Comparison of ENCODE assay signal across 8 cellular contexts in the genomic region with DNA sequence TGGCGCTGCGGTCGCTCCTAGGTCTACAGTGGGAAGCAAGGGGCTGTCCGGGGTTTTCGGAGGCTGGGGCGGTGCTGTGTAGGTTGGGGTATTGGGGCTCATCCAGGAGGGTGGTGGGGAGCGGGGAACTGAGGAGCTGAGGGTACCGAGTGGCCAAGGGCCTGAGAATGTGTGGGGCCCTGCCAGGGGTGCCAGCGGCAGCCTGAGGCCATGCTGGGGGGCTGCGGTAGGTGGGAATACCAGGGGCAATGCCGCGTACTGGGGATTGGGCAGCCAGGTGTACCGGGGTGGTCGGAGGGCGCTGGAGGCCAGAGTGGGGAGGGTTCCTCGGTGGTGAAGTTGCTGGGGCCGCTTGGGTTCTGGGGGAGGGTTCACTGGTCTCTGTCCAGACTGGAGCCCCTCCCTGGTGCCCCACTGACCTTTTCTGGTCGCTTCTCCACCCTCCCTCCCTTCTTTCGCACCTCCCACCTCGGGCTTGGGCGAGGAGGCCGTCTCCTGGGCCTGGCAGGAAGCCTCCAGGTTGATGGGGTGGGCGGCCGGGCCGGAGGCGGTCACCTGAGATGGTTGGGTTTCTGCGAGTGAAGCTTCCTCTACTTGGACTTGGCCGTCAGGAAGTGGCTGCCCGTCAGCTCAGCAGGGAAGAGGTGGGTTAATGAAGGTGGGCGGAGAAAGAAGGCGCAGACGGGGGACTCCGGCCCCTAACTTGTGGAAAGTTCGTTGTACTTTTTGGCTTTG. TPM values are rescaled to one million over a fixed set of nuclear protein-coding genes. Genes with fewer than 3 reads are reported as not detected.
DNase-seq lines count a peak whose midpoint lies in the region; ATAC-seq and TF ChIP-seq lines count a peak whose summit lies in the region.

No MANE protein-coding gene starts in this region.

- 0 to 1% (median 0%) methylated on average over 33 to 34 of the region's 34 CpGs for WGBS in spleen, 5 donors

- no peaks in the 10 kb centered on the region for H3K27me3 Mint-ChIP-seq in activated naive CD8-positive, alpha-beta T cell treated with anti-CD3 and anti-CD28 coated beads, Interleukin-2, amount 10 ng/mL, durations not matched to agents 7 days and 5 days

- TF ChIP-seq POLR2A in spleen (IDR thresholded peaks at IDR 0.05): no peak

- peak overlapping the region; percentile 97 for H3K4me3 Mint-ChIP-seq in activated naive CD8-positive, alpha-beta T cell treated with anti-CD3 and anti-CD28 coated beads, Interleukin-2, amount 10 ng/mL, durations not matched to agents 7 days and 5 days

- H3K4me1 Mint-ChIP-seq in activated naive CD8-positive, alpha-beta T cell treated with anti-CD3 and anti-CD28 coated beads, Interleukin-2, amount 10 ng/mL, durations not matched to agents 7 days and 5 days: peaks cover 7% of the 10 kb centered on the region

- H3K36me3 ChIP-seq in iPS-20b (ENCODE audit: insufficient read depth, low read depth, low read length) (peaks cover 38% of the 10 kb centered on the region), spleen (peaks cover 2 to 40% (median 37%) of the 10 kb centered on the region in 6 donors)

- H3K9me3 Mint-ChIP-seq in activated naive CD8-positive, alpha-beta T cell treated with anti-CD3 and anti-CD28 coated beads, Interleukin-2, amount 10 ng/mL, durations not matched to agents 7 days and 5 days: no peaks in the 10 kb centered on the region

- H3K4me3 ChIP-seq in iPS-20b (ENCODE audit: low read length): peak overlapping the region; percentile 86
- H3K4me3 ChIP-seq in spleen: peak overlapping the region; percentile 70 to 92 (median 80)

- no peaks in the 10 kb centered on the region for H3K27me3 ChIP-seq in iPS-20b (ENCODE audit: insufficient read depth, low read length)
- H3K27me3 ChIP-seq in spleen (replicated peaks in 1 of 7): no peaks in the 10 kb centered on the region

- H3K9me3 ChIP-seq in iPS-20b (ENCODE audit: insufficient read depth, low read depth, low read length) (no peaks in the 10 kb centered on the region), spleen (no peaks in the 10 kb centered on the region)

- peak overlapping the region; percentile 84 for H3K9ac ChIP-seq in iPS-20b (ENCODE audit: low read depth, low read length)

- POLR2A ChIA-PET in activated naive CD8-positive, alpha-beta T cell treated with anti-CD3 and anti-CD28 coated beads, Interleukin-2, amount 10 ng/mL, durations not matched to agents 7 days and 5 days (lab: Charles Lee): no interaction called here

- no peak overlapping the region for H3K27ac ChIP-seq in iPS-20b (ENCODE audit: low read length)
- peak overlapping the region; percentile 71 to 96 (median 91) for H3K27ac ChIP-seq in spleen

- DNase-seq in COLO668 (lab: John Stamatoyannopoulos, UW; ENCODE audit: unreplicated experiment): peak; percentile 5
- DNase-seq in activated naive CD8-positive, alpha-beta T cell treated with anti-CD3 and anti-CD28 coated beads, Interleukin-2, amount 10 ng/mL, durations not matched to agents 7 days and 5 days: peak; percentile 53
- DNase-seq in spleen: peak; percentile 90
- DNase-seq in NCI-H345 treated with DMSO at 0.1 percent for 48 hours (lab: John Stamatoyannopoulos, UW; ENCODE audit: unreplicated experiment): no peak
- DNase-seq in DMS 273 treated with DMSO at 0.1 percent for 48 hours (lab: John Stamatoyannopoulos, UW): no peak

- ATAC-seq in GM19324 (IDR thresholded peaks at IDR 0.05; ENCODE audit: low FRiP score, unreplicated experiment) (peak; percentile 44), HG03571 (IDR thresholded peaks at IDR 0.05; ENCODE audit: unreplicated experiment) (peak; percentile 45)
- peak; percentile 21 for ATAC-seq in activated naive CD8-positive, alpha-beta T cell treated with anti-CD3 and anti-CD28 coated beads, Interleukin-2, amount 10 ng/mL, durations not matched to agents 7 days and 5 days (ENCODE audit: low read depth)

- H3K36me3 Mint-ChIP-seq in activated naive CD8-positive, alpha-beta T cell treated with anti-CD3 and anti-CD28 coated beads, Interleukin-2, amount 10 ng/mL, durations not matched to agents 7 days and 5 days: peaks cover 18% of the 10 kb centered on the region

- H3K27ac Mint-ChIP-seq in activated naive CD8-positive, alpha-beta T cell treated with anti-CD3 and anti-CD28 coated beads, Interleukin-2, amount 10 ng/mL, durations not matched to agents 7 days and 5 days: peak overlapping the region; percentile 94

- no peak for TF ChIP-seq CTCF in spleen (IDR thresholded peaks at IDR 0.05 in 8 of 11, conservative IDR thresholded peaks at IDR 0.05 in 3 of 11)

- intact Hi-C loops in spleen (cut with DNase I; ENCODE audit: low total_unique reads): no loop called here

- peaks cover 6% of the 10 kb centered on the region for H3K4me1 ChIP-seq in iPS-20b (ENCODE audit: insufficient read depth, low read length)
- H3K4me1 ChIP-seq in spleen: peaks cover 15 to 54% (median 33%) of the 10 kb centered on the region in 6 donors

RNA-seq across cellular contexts. Expression of gene AKAP17A, which starts 0.9 kb away (rescaled TPM):
- 10 to 100 TPM; 87.8 to 88.1 TPM for total RNA-seq in activated naive CD8-positive, alpha-beta T cell treated with anti-CD3 and anti-CD28 coated beads, Interleukin-2, amount 10 ng/mL, durations not matched to agents 7 days and 5 days
- total RNA-seq in spleen: 10 to 100 TPM; 60.6 to 88.9 (median 73.5) TPM
- polyA plus RNA-seq in spleen: 10 to 100 TPM; 36.6 to 68.2 (median 59.6) TPM

RNA-seq across cellular contexts. Expression of gene ASMT, which starts 22.6 kb away (rescaled TPM):
- total RNA-seq in activated naive CD8-positive, alpha-beta T cell treated with anti-CD3 and anti-CD28 coated beads, Interleukin-2, amount 10 ng/mL, durations not matched to agents 7 days and 5 days: not detected
- total RNA-seq in spleen: 1 to 10 TPM in 1 of 7 donors, under 1 TPM in 4, not detected in 2; 0.25 to 9.6 (median 0.54) TPM
- 1 to 10 TPM in 2 of 3 donors, under 1 TPM in 1; 0.11 to 3.9 (median 1.2) TPM for polyA plus RNA-seq in spleen

RNA-seq across cellular contexts. Expression of gene P2RY8, which starts 55.3 kb away (rescaled TPM):
- total RNA-seq in activated naive CD8-positive, alpha-beta T cell treated with anti-CD3 and anti-CD28 coated beads, Interleukin-2, amount 10 ng/mL, durations not matched to agents 7 days and 5 days: 10 to 100 TPM; 87.6 to 92.4 TPM
- 10 to 100 TPM; 19.5 to 32.2 (median 30.0) TPM for total RNA-seq in spleen
- polyA plus RNA-seq in spleen: 10 to 100 TPM in 1 of 3 donors, 1 to 10 TPM in 2; 8.1 to 15.5 (median 8.5) TPM

Comparison
In these comparisons a context has a peak if more than half of its experiments do, and no peak if none do; other contexts are left out.
1. DNase-seq: peak in COLO668 (single experiment), activated naive CD8-positive, alpha-beta T cell treated with anti-CD3 and anti-CD28 coated beads, Interleukin-2, amount 10 ng/mL, durations not matched to agents 7 days and 5 days (single experiment) and spleen (single experiment); none in NCI-H345 treated with DMSO at 0.1 percent for 48 hours (single experiment) and DMS 273 treated with DMSO at 0.1 percent for 48 hours (single experiment).
2. Peak in every context shown above with its lines, with median percentiles within 50 percentile points of each other: ATAC-seq.